In genomic region chr1:153842006-153842471, GRCh38 we compare ENCODE assay signal across 10 cellular contexts.
DNase-seq lines count a peak whose midpoint lies in the region; ATAC-seq, FAIRE-seq and TF ChIP-seq lines count a peak whose summit lies in the region.
"Had no signal": no experiment of that assay in that cellular context is flagged by ENCODE, and none has a peak within 500 bp of the region (broad histone marks: within the 10 kb centered on the region; RNA-seq: fewer than 3 reads in every experiment).

No MANE protein-coding gene starts in this region.

- H3K4me3 Mint-ChIP-seq in chondrocyte (ENCODE audit: unreplicated experiment): no peak overlapping the region
- H3K4me3 Mint-ChIP-seq in activated naive CD4-positive, alpha-beta T cell treated with anti-CD3 and anti-CD28 coated beads for 36 hours: no peak overlapping the region

- CTCF ChIA-PET in activated naive CD4-positive, alpha-beta T cell treated with anti-CD3 and anti-CD28 coated beads for 36 hours (lab: Charles Lee): no interaction called here

- peak overlapping the region; percentile 45 for H3K27ac Mint-ChIP-seq in chondrocyte (ENCODE audit: unreplicated experiment)
- no peak overlapping the region for H3K27ac Mint-ChIP-seq in activated naive CD4-positive, alpha-beta T cell treated with anti-CD3 and anti-CD28 coated beads for 36 hours

- H3K4me1 Mint-ChIP-seq in chondrocyte (ENCODE audit: low read depth): peaks cover 21% of the 10 kb centered on the region
- H3K4me1 Mint-ChIP-seq in activated naive CD4-positive, alpha-beta T cell treated with anti-CD3 and anti-CD28 coated beads for 36 hours (ENCODE audit: low read depth): peaks cover 31% of the 10 kb centered on the region

- DNase-seq in GM13977 (ENCODE audit: low spot score) (peak; percentile 42), GM20000 (ENCODE audit: low spot score) (peak; percentile 36), chondrocyte (ENCODE audit: low spot score) (no peak), small intestine (no peak), frontal cortex (ENCODE audit: low spot score in 2 of 2) (no peak)
- DNase-seq in activated naive CD4-positive, alpha-beta T cell treated with Interleukin-2 at 50 U/mL for 16 hours: no peak
- DNase-seq in activated naive CD4-positive, alpha-beta T cell treated with anti-CD3 and anti-CD28 coated beads for 36 hours: no peak
- DNase-seq: left cardiac atrium had no signal

- no peak for TF ChIP-seq CTCF in GM13977 (IDR thresholded peaks at IDR 0.05; ENCODE audit: extremely low read depth, insufficient read depth, missing control alignments)
- TF ChIP-seq CTCF in GM20000 (IDR thresholded peaks at IDR 0.05; ENCODE audit: extremely low read depth, missing control alignments): no peak
- no peak for TF ChIP-seq CTCF in chondrocyte (IDR thresholded peaks at IDR 0.05)

- H3K27me3 ChIP-seq in small intestine (ENCODE audit: control insufficient read depth in 2 of 2, insufficient read depth in 2 of 2, low read length in 2 of 2): no peaks in the 10 kb centered on the region

- no peak overlapping the region for H3K27ac ChIP-seq in small intestine (ENCODE audit: low read depth in 1 of 2, low read length in 1 of 2)

- in situ Hi-C loops in GM13977 (cut with MboI; ENCODE audit: low pct_unique_long_range_greater_than_20kb, low sequenced_read_pairs, unreplicated experiment): no loop called here

- no peaks in the 10 kb centered on the region for H3K9me3 ChIP-seq in small intestine (ENCODE audit: control insufficient read depth, low read depth)

- no peaks in the 10 kb centered on the region for H3K27me3 Mint-ChIP-seq in chondrocyte (ENCODE audit: low read depth)
- no peaks in the 10 kb centered on the region for H3K27me3 Mint-ChIP-seq in activated naive CD4-positive, alpha-beta T cell treated with anti-CD3 and anti-CD28 coated beads for 36 hours (ENCODE audit: low read depth)

- peak; percentile 52 for ATAC-seq in HG03460 (IDR thresholded peaks at IDR 0.05; ENCODE audit: unreplicated experiment)
- ATAC-seq: HCT116 had no signal

- no peak overlapping the region for H3K4me3 ChIP-seq in small intestine (ENCODE audit: low read depth in 1 of 2, low read length in 2 of 2)

- no peaks in the 10 kb centered on the region for H3K4me1 ChIP-seq in small intestine (ENCODE audit: control insufficient read depth in 2 of 2, insufficient read depth in 1 of 2, low read depth in 1 of 2, low read length in 1 of 2)

- FAIRE-seq in small intestine (lab: Jason Lieb, UNC) (no peak), frontal cortex (lab: Jason Lieb, UNC) (no peak)

- H3K9me3 Mint-ChIP-seq in chondrocyte (ENCODE audit: low read depth): peaks cover 5% of the 10 kb centered on the region
- H3K9me3 Mint-ChIP-seq in activated naive CD4-positive, alpha-beta T cell treated with anti-CD3 and anti-CD28 coated beads for 36 hours: no peaks in the 10 kb centered on the region

- H3K36me3 ChIP-seq in small intestine (ENCODE audit: control insufficient read depth in 2 of 2, insufficient read depth in 2 of 2, low read length in 2 of 2): no peaks in the 10 kb centered on the region

- WGBS in small intestine, 3 donors: 66 to 78% (median 67%) methylated on average over 3 of the region's 3 CpGs

- peaks cover 4% of the 10 kb centered on the region for H3K36me3 Mint-ChIP-seq in chondrocyte (ENCODE audit: low read depth)
- peaks cover 7% of the 10 kb centered on the region for H3K36me3 Mint-ChIP-seq in activated naive CD4-positive, alpha-beta T cell treated with anti-CD3 and anti-CD28 coated beads for 36 hours (ENCODE audit: low read depth)

- intact Hi-C loops in activated naive CD4-positive, alpha-beta T cell treated with anti-CD3 and anti-CD28 coated beads for 36 hours (cut with micrococcal nuclease): no loop called here

Comparison
In these comparisons a context has a peak if more than half of its experiments do, and no peak if none do; other contexts are left out.
1. DNase-seq: peak in GM13977 (single experiment) and GM20000 (single experiment); none in chondrocyte (single experiment), activated naive CD4-positive, alpha-beta T cell treated with Interleukin-2 at 50 U/mL for 16 hours (single experiment), activated naive CD4-positive, alpha-beta T cell treated with anti-CD3 and anti-CD28 coated beads for 36 hours (single experiment), small intestine (single experiment) and frontal cortex (0 of 2).